Comparison of ENCODE assay signal across 33 cellular contexts in the genomic region with DNA sequence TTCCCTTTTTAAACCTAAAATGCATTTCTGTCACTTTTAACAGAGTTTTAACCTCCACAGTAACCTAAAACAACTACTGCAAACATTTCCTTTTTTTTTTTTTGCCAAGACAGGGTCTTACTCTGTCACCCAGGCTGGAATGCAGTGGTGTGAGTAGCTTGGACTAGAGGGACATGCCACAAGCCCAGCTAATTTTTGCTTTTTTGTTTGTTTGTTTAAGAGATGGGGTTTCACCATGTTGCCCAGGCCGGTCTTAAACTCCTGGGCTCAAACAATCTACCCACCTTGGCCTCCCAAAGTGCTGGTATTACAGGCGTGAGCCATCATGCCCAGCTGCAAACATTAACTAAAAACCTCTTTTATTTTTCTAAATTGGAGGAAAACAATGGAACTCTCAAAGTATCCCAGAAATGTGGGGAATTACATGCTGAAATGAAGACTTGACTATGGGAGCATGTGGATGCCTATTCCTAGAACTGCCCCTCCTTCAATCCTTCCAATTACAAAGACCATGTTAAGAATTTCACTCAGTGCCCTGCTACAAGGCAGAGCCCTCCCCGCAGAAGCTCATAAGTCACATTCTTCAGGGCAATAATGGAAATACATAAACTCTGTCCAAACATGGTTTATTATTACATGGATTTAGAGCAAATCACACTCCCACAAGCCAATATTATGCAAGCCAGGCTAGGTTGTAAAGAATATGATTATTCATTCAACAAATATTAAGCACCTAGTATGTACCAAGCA.
A peak's percentile ranks its signal among the peaks of the same experiment; 100 is the strongest.
DNase-seq lines count a peak whose midpoint lies in the region; ATAC-seq and TF ChIP-seq lines count a peak whose summit lies in the region.
"Had no signal": no experiment of that assay in that cellular context is flagged by ENCODE, and none has a peak within 500 bp of the region (broad histone marks: within the 10 kb centered on the region; RNA-seq: fewer than 3 reads in every experiment).

No MANE protein-coding gene starts in this region.

- H3K79me2 ChIP-seq in trophoblast cell (ENCODE audit: control insufficient read depth, insufficient read depth, low read length, poor library complexity): no peaks in the 10 kb centered on the region

- H3K23ac ChIP-seq in trophoblast cell (ENCODE audit: low read length): no peak overlapping the region

- H3K4me2 ChIP-seq in trophoblast cell (ENCODE audit: low read length): no peak overlapping the region

- no peak for TF ChIP-seq POLR2A in transverse colon (IDR thresholded peaks at IDR 0.05)

- no peak for TF ChIP-seq EP300 in transverse colon (IDR thresholded peaks at IDR 0.05; ENCODE audit: low read depth)

- H2AK5ac ChIP-seq in trophoblast cell (ENCODE audit: low read length): no peak overlapping the region

- intact Hi-C loops in transverse colon (cut with DNase I; ENCODE audit: low total_unique reads): no loop called here

- no peak overlapping the region for H3K4me3 ChIP-seq in trophoblast cell (ENCODE audit: low read depth, low read length)
- no peak overlapping the region for H3K4me3 ChIP-seq in transverse colon
- no peak overlapping the region for H3K4me3 ChIP-seq in coronary artery
- H3K4me3 ChIP-seq: breast epithelium, GM23248, K562, Peyer's patch, prostate gland, upper lobe of right lung had no signal

- no peak overlapping the region for H2BK12ac ChIP-seq in trophoblast cell (ENCODE audit: low read length)

- H3K14ac ChIP-seq in trophoblast cell (ENCODE audit: low read length): no peak overlapping the region

- H3K36me3 Mint-ChIP-seq in chondrocyte (ENCODE audit: low read depth): no peaks in the 10 kb centered on the region
- H3K36me3 Mint-ChIP-seq: CD4-positive, CD25-positive, alpha-beta regulatory T cell; stimulated activated effector memory CD8-positive, alpha-beta T cell treated with anti-CD3 and anti-CD28 coated beads, Interleukin-12 subunit alpha, Interleukin-12 subunit beta, amount 100 ng/mL, for 72 hours had no signal

- no CpG with 5 or more reads among the region's 3 CpGs for WGBS in trophoblast cell (ENCODE audit: extremely low coverage, insufficient coverage, insufficient read length)
- 62 to 74% methylated on average over 2 to 3 of the region's 3 CpGs for WGBS in transverse colon (ENCODE audit: low coverage in 1 of 2), 2 donors

- no peaks in the 10 kb centered on the region for H3K4me1 ChIP-seq in trophoblast cell (ENCODE audit: control insufficient read depth in 1 of 2, insufficient read depth in 2 of 2, low read length in 2 of 2)
- H3K4me1 ChIP-seq in transverse colon: no peaks in the 10 kb centered on the region
- H3K4me1 ChIP-seq: breast epithelium, Peyer's patch, prostate gland, upper lobe of right lung had no signal

- H3K4me3 Mint-ChIP-seq in chondrocyte (ENCODE audit: unreplicated experiment): no peak overlapping the region
- H3K4me3 Mint-ChIP-seq: activated CD8-positive, alpha-beta T cell treated with anti-CD3 and anti-CD28 coated beads, Interleukin-2, amount 10 ng/mL, durations not matched to agents 7 days and 5 days; activated T-helper 17 cell treated with anti-CD3 and anti-CD28 coated beads, Interleukin-2, amount 50 U/mL, for 72 hours; CD4-positive, CD25-positive, alpha-beta regulatory T cell; stimulated activated effector memory CD8-positive, alpha-beta T cell treated with anti-CD3 and anti-CD28 coated beads, Interleukin-12 subunit alpha, Interleukin-12 subunit beta, amount 100 ng/mL, for 72 hours had no signal

- H3K9me3 Mint-ChIP-seq in chondrocyte (ENCODE audit: low read depth): no peaks in the 10 kb centered on the region
- H3K9me3 Mint-ChIP-seq: stimulated activated effector memory CD8-positive, alpha-beta T cell treated with anti-CD3 and anti-CD28 coated beads, Interleukin-12 subunit alpha, Interleukin-12 subunit beta, amount 100 ng/mL, for 72 hours had no signal

- DNase-seq in EH (ENCODE audit: low read depth): peak; percentile 21
- no peak for DNase-seq in chondrocyte (ENCODE audit: low spot score)
- peak; percentile 25 for DNase-seq in iPS DF 19.7 (ENCODE audit: low read depth, low spot score)
- peak; percentile 24 to 63 for DNase-seq in trophoblast cell
- DNase-seq in transverse colon: no peak
- DNase-seq in iPS-NIHi11 (ENCODE audit: low spot score): no peak
- no peak for DNase-seq in coronary artery (ENCODE audit: low spot score)
- DNase-seq: activated CD4-positive, alpha-beta T cell treated with anti-CD3 and anti-CD28 coated beads for 4 hours; activated CD8-positive, alpha-beta T cell treated with anti-CD3 and anti-CD28 coated beads, Interleukin-2, amount 10 ng/mL, durations not matched to agents 7 days and 5 days; activated naive CD4-positive, alpha-beta T cell treated with anti-CD3 and anti-CD28 coated beads, Interleukin-2, amount 50 U/mL, for 16 hours; AML-193; amygdala; CD4-positive, CD25-positive, alpha-beta regulatory T cell; DND-41; effector CD8-positive, alpha-beta T cell; GM23248; head of caudate nucleus; NCI-H1092 treated with DMSO at 0.1 percent for 48 hours; NCI-H1694 treated with DMSO at 0.1 percent for 48 hours; NCI-H82; Peyer's patch; SIG-M5; stimulated activated CD4-positive, alpha-beta T cell treated with anti-CD3 and anti-CD28 coated beads, Interleukin-15, amount 100 ng/mL, for 24 hours; stimulated activated CD4-positive, alpha-beta T cell treated with anti-CD3 and anti-CD28 coated beads, Interleukin-4, amount 100 ng/mL, for 4 hours; T-helper 9 cell; upper lobe of right lung had no signal

- H3K79me1 ChIP-seq in trophoblast cell (ENCODE audit: low read length): no peaks in the 10 kb centered on the region

- H3K18ac ChIP-seq in trophoblast cell (ENCODE audit: low read length): no peak overlapping the region

- peak overlapping the region; percentile 60 for H3K27ac Mint-ChIP-seq in chondrocyte (ENCODE audit: unreplicated experiment)
- H3K27ac Mint-ChIP-seq: activated CD8-positive, alpha-beta T cell treated with anti-CD3 and anti-CD28 coated beads, Interleukin-2, amount 10 ng/mL, durations not matched to agents 7 days and 5 days; activated T-helper 17 cell treated with anti-CD3 and anti-CD28 coated beads, Interleukin-2, amount 50 U/mL, for 72 hours; CD4-positive, CD25-positive, alpha-beta regulatory T cell; stimulated activated effector memory CD8-positive, alpha-beta T cell treated with anti-CD3 and anti-CD28 coated beads, Interleukin-12 subunit alpha, Interleukin-12 subunit beta, amount 100 ng/mL, for 72 hours had no signal

- no peak overlapping the region for H4K91ac ChIP-seq in trophoblast cell (ENCODE audit: low read depth, low read length)

- H3K27ac ChIP-seq in trophoblast cell (ENCODE audit: low read depth, low read length) (no peak overlapping the region), transverse colon (no peak overlapping the region), coronary artery (no peak overlapping the region)
- H3K27ac ChIP-seq: breast epithelium, epithelial cell of prostate, GM23248, Peyer's patch, prostate gland, upper lobe of right lung had no signal

- H2BK5ac ChIP-seq in trophoblast cell (ENCODE audit: low read depth, low read length, poor library complexity): no peak overlapping the region

- no peak overlapping the region for H4K12ac ChIP-seq in trophoblast cell (ENCODE audit: low read depth, low read length)

- no peak overlapping the region for H4K8ac ChIP-seq in trophoblast cell (ENCODE audit: low read depth, low read length)

- H3K27me3 Mint-ChIP-seq in chondrocyte (ENCODE audit: low read depth): no peaks in the 10 kb centered on the region
- H3K27me3 Mint-ChIP-seq: activated T-helper 17 cell treated with anti-CD3 and anti-CD28 coated beads, Interleukin-2, amount 50 U/mL, for 72 hours had no signal

- H3K9me3 ChIP-seq in trophoblast cell (ENCODE audit: insufficient read depth, low read depth, low read length) (no peaks in the 10 kb centered on the region), transverse colon (no peaks in the 10 kb centered on the region)
- H3K9me3 ChIP-seq: breast epithelium, Peyer's patch, prostate gland, upper lobe of right lung had no signal

- H3K9ac ChIP-seq in trophoblast cell (ENCODE audit: low read length): no peak overlapping the region
- H3K9ac ChIP-seq: GM23248 had no signal

- H3K4ac ChIP-seq in trophoblast cell (ENCODE audit: low read depth, low read length): no peak overlapping the region

- no peak for ATAC-seq in GM18858 (IDR thresholded peaks at IDR 0.05; ENCODE audit: unreplicated experiment)
- ATAC-seq: activated CD8-positive, alpha-beta T cell treated with anti-CD3 and anti-CD28 coated beads, Interleukin-2, amount 10 ng/mL, durations not matched to agents 7 days and 5 days; activated T-helper 17 cell treated with anti-CD3 and anti-CD28 coated beads, Interleukin-2, amount 50 U/mL, for 72 hours; K562; stimulated activated effector memory CD8-positive, alpha-beta T cell treated with anti-CD3 and anti-CD28 coated beads, Interleukin-12 subunit alpha, Interleukin-12 subunit beta, amount 100 ng/mL, for 72 hours; upper lobe of right lung had no signal

- no peaks in the 10 kb centered on the region for H3K27me3 ChIP-seq in trophoblast cell (ENCODE audit: insufficient read depth, low read length)
- H3K27me3 ChIP-seq in transverse colon: no peaks in the 10 kb centered on the region
- H3K27me3 ChIP-seq: breast epithelium, Peyer's patch, upper lobe of right lung had no signal

- H2AFZ ChIP-seq in trophoblast cell (ENCODE audit: insufficient read depth, low read length, poor library complexity): no peak overlapping the region
- H2AFZ ChIP-seq: GM23248 had no signal

- TF ChIP-seq CTCF in chondrocyte (IDR thresholded peaks at IDR 0.05): no peak
- TF ChIP-seq CTCF in transverse colon (IDR thresholded peaks at IDR 0.05): no peak
- no peak for TF ChIP-seq CTCF in coronary artery (IDR thresholded peaks at IDR 0.05)

- in situ Hi-C loops in transverse colon (cut with MboI; ENCODE audit: low pct_ligation_motif_present in 1 of 4, low pct_unique_long_range_greater_than_20kb in 1 of 4, low sequenced_read_pairs in 3 of 4): no loop called here

- no peaks in the 10 kb centered on the region for H3K36me3 ChIP-seq in trophoblast cell (ENCODE audit: control insufficient read depth in 1 of 2, insufficient read depth in 2 of 2, low read length in 2 of 2)
- no peaks in the 10 kb centered on the region for H3K36me3 ChIP-seq in transverse colon
- H3K36me3 ChIP-seq: breast epithelium, Peyer's patch, prostate gland, upper lobe of right lung had no signal

- no peak overlapping the region for H2BK120ac ChIP-seq in trophoblast cell (ENCODE audit: insufficient read depth, low read length, poor library complexity)

- H3K4me1 Mint-ChIP-seq in chondrocyte (ENCODE audit: low read depth): peaks cover 9% of the 10 kb centered on the region
- H3K4me1 Mint-ChIP-seq: activated T-helper 17 cell treated with anti-CD3 and anti-CD28 coated beads, Interleukin-2, amount 50 U/mL, for 72 hours; CD4-positive, CD25-positive, alpha-beta regulatory T cell; stimulated activated effector memory CD8-positive, alpha-beta T cell treated with anti-CD3 and anti-CD28 coated beads, Interleukin-12 subunit alpha, Interleukin-12 subunit beta, amount 100 ng/mL, for 72 hours had no signal

Comparison
In these comparisons a context has a peak if more than half of its experiments do, and no peak if none do; other contexts are left out.
1. DNase-seq: peak in EH (single experiment), iPS DF 19.7 (single experiment) and trophoblast cell (2 of 2); none in chondrocyte (single experiment), transverse colon (single experiment), iPS-NIHi11 (single experiment) and coronary artery (single experiment).